In the genomic region with DNA sequence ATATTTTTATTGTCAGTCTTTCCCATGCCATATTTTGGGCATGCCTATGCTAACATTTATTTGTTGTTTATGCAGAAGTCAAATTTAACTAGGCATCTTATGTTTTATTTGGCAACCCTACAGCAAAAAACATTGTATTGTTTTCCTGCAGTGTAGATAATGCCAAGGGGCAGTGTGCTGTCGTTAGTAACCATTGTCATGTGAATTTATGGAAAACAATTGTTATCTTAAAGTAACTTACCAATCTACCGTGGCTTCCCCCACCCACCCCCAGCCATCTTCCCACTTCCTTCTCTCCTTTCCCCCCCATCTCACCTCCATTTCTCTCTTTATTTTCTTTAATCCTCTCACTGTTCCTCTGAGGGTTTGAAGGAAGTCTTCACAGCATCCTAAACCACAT, we compare ENCODE assay signal across 1 cellular context.
TF ChIP-seq lines count a peak whose summit lies in the region.

No MANE protein-coding gene starts in this region.

TF ChIP-seq in WTC11, 78 proteins besides CTCF, POLR2A, EP300 and RAD21 (continued from another document):
- TF ChIP-seq, protein P1, sequence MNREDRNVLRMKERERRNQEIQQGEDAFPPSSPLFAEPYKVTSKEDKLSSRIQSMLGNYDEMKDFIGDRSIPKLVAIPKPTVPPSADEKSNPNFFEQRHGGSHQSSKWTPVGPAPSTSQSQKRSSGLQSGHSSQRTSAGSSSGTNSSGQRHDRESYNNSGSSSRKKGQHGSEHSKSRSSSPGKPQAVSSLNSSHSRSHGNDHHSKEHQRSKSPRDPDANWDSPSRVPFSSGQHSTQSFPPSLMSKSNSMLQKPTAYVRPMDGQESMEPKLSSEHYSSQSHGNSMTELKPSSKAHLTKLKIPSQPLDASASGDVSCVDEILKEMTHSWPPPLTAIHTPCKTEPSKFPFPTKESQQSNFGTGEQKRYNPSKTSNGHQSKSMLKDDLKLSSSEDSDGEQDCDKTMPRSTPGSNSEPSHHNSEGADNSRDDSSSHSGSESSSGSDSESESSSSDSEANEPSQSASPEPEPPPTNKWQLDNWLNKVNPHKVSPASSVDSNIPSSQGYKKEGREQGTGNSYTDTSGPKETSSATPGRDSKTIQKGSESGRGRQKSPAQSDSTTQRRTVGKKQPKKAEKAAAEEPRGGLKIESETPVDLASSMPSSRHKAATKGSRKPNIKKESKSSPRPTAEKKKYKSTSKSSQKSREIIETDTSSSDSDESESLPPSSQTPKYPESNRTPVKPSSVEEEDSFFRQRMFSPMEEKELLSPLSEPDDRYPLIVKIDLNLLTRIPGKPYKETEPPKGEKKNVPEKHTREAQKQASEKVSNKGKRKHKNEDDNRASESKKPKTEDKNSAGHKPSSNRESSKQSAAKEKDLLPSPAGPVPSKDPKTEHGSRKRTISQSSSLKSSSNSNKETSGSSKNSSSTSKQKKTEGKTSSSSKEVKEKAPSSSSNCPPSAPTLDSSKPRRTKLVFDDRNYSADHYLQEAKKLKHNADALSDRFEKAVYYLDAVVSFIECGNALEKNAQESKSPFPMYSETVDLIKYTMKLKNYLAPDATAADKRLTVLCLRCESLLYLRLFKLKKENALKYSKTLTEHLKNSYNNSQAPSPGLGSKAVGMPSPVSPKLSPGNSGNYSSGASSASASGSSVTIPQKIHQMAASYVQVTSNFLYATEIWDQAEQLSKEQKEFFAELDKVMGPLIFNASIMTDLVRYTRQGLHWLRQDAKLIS (CRISPR knock-in tag; IDR thresholded peaks at IDR 0.05; ENCODE audit: borderline replicate concordance): no peak
- TF ChIP-seq, protein P2, sequence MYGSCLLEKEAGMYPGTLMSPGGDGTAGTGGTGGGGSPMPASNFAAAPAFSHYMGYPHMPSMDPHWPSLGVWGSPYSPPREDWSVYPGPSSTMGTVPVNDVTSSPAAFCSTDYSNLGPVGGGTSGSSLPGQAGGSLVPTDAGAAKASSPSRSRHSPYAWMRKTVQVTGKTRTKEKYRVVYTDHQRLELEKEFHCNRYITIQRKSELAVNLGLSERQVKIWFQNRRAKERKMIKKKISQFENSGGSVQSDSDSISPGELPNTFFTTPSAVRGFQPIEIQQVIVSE (CRISPR knock-in tag; IDR thresholded peaks at IDR 0.05; ENCODE audit: borderline replicate concordance): no peak
- no peak for TF ChIP-seq ESRRA (CRISPR knock-in tag; IDR thresholded peaks at IDR 0.05; ENCODE audit: borderline replicate concordance)
- TF ChIP-seq, protein P3, sequence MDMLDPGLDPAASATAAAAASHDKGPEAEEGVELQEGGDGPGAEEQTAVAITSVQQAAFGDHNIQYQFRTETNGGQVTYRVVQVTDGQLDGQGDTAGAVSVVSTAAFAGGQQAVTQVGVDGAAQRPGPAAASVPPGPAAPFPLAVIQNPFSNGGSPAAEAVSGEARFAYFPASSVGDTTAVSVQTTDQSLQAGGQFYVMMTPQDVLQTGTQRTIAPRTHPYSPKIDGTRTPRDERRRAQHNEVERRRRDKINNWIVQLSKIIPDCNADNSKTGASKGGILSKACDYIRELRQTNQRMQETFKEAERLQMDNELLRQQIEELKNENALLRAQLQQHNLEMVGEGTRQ (CRISPR knock-in tag; IDR thresholded peaks at IDR 0.05): no peak
